ENCODE assay signal across 12 cellular contexts in genomic region chr13:91247768-91248167, GRCh38.
DNase-seq lines count a peak whose midpoint lies in the region; ATAC-seq, FAIRE-seq and TF ChIP-seq lines count a peak whose summit lies in the region.
"Had no signal": no experiment of that assay in that cellular context is flagged by ENCODE, and none has a peak within 500 bp of the region (broad histone marks: within the 10 kb centered on the region; RNA-seq: fewer than 3 reads in every experiment).

No MANE protein-coding gene starts in this region.

- H3K4me1 ChIP-seq in HCT116 (ENCODE audit: control insufficient read depth in 1 of 2, insufficient read depth in 2 of 2, low read length in 2 of 2), result no peaks in the 10 kb centered on the region

- CTCF ChIA-PET in HCT116 (lab: Charles Lee), result interaction anchor here (0.5 to 3.0 kb wide), 9 partner anchors 10 to 381 kb away, joined by 3 to 33 read pairs (median 4); no protein-coding TSS in a partner anchor
- CTCF ChIA-PET in activated CD4-positive, alpha-beta memory T cell treated with anti-CD3 and anti-CD28 coated beads, Interleukin-2, amount 10 ng/mL, durations not matched to agents 7 days and 5 days (lab: Charles Lee), result interaction anchor here (1.9 kb wide), 1 partner anchor 113 kb away, joined by 6 read pairs; no protein-coding TSS in a partner anchor

- no peaks in the 10 kb centered on the region for H3K36me3 Mint-ChIP-seq in activated CD4-positive, alpha-beta memory T cell treated with anti-CD3 and anti-CD28 coated beads, Interleukin-2, amount 10 ng/mL, durations not matched to agents 7 days and 5 days (ENCODE audit: low read depth)

- no peak overlapping the region for H3K4me2 ChIP-seq in HCT116 (ENCODE audit: low read length)

- TF ChIP-seq RAD21 in HCT116 (IDR thresholded peaks at IDR 0.05; ENCODE audit: low read depth), result peak; percentile 37

- no peak overlapping the region for H3K4me3 Mint-ChIP-seq in activated CD4-positive, alpha-beta memory T cell treated with anti-CD3 and anti-CD28 coated beads, Interleukin-2, amount 10 ng/mL, durations not matched to agents 7 days and 5 days

- TF ChIP-seq CTCF in HCT116 (IDR thresholded peaks at IDR 0.05 in 2 of 3, conservative IDR thresholded peaks at IDR 0.05 in 1 of 3; ENCODE audit: borderline replicate concordance in 1 of 3, insufficient read depth in 1 of 3, low read depth in 2 of 3, low read length in 2 of 3), result peak in 1 of 3 experiments; percentile 26; a peak in 1 of 6 replicates

- no peak overlapping the region for H3K9ac ChIP-seq in HCT116 (ENCODE audit: low read length)

- H3K27ac Mint-ChIP-seq in activated CD4-positive, alpha-beta memory T cell treated with anti-CD3 and anti-CD28 coated beads, Interleukin-2, amount 10 ng/mL, durations not matched to agents 7 days and 5 days, result no peak overlapping the region

- POLR2A ChIA-PET in HCT116 (lab: Charles Lee), result no interaction called here
- POLR2A ChIA-PET in activated CD4-positive, alpha-beta memory T cell treated with anti-CD3 and anti-CD28 coated beads, Interleukin-2, amount 10 ng/mL, durations not matched to agents 7 days and 5 days (lab: Charles Lee), result no interaction called here

- H4K20me1 ChIP-seq in HCT116 (ENCODE audit: insufficient read depth), result no peaks in the 10 kb centered on the region

- RAD21 ChIA-PET in HCT116 (lab: Charles Lee; ENCODE audit: low non-redundant PET in 1 of 2, low total read pairs in 2 of 2, uncharacterized antibody in 2 of 2, unreplicated experiment in 2 of 2), result interaction anchor here in 1 of 2 experiments (0.7 kb wide), 1 partner anchor 170 kb away, joined by 3 read pairs; no protein-coding TSS in a partner anchor

- no peak for TF ChIP-seq POLR2A in HCT116 (IDR thresholded peaks at IDR 0.05; ENCODE audit: borderline replicate concordance, extremely low read depth, insufficient read depth, insufficient read length)

- H3K4me1 Mint-ChIP-seq in activated CD4-positive, alpha-beta memory T cell treated with anti-CD3 and anti-CD28 coated beads, Interleukin-2, amount 10 ng/mL, durations not matched to agents 7 days and 5 days, result no peaks in the 10 kb centered on the region

- H3K27me3 Mint-ChIP-seq in activated CD4-positive, alpha-beta memory T cell treated with anti-CD3 and anti-CD28 coated beads, Interleukin-2, amount 10 ng/mL, durations not matched to agents 7 days and 5 days, result peaks cover 5% of the 10 kb centered on the region

- H3K79me2 ChIP-seq in HCT116 (ENCODE audit: insufficient read depth, low read length), result no peaks in the 10 kb centered on the region

- no peaks in the 10 kb centered on the region for H3K9me3 Mint-ChIP-seq in activated CD4-positive, alpha-beta memory T cell treated with anti-CD3 and anti-CD28 coated beads, Interleukin-2, amount 10 ng/mL, durations not matched to agents 7 days and 5 days

- ATAC-seq in HCT116, result no peak
- ATAC-seq in activated CD4-positive, CD25-positive, alpha-beta regulatory T cell treated with anti-CD3 and anti-CD28 coated beads, Interleukin-2, amount 50 U/mL, for 24 hours, result no peak

- H3K27ac ChIP-seq in HCT116 (ENCODE audit: low read depth, low read length), result no peak overlapping the region

- H3K4me3 ChIP-seq in HCT116 (replicated peaks in 1 of 2; ENCODE audit: low read depth in 1 of 2, low read length in 2 of 2), result no peak overlapping the region
- H3K4me3 ChIP-seq: lung had no signal

- H3K9me2 ChIP-seq in HCT116 (ENCODE audit: insufficient read depth), result no peaks in the 10 kb centered on the region

- H3K36me3 ChIP-seq in HCT116 (ENCODE audit: control insufficient read depth in 1 of 2, insufficient read depth in 2 of 2, low read length in 2 of 2), result no peaks in the 10 kb centered on the region

- no peak overlapping the region for H2AFZ ChIP-seq in HCT116 (ENCODE audit: low read depth, low read length, poor library complexity, severe bottlenecking)

- BruUV-seq in HCT116 (replicated peaks; lab: Mats Ljungman, UMichigan), result no TSS peak

- peaks cover 6% of the 10 kb centered on the region for H3K27me3 ChIP-seq in HCT116 (ENCODE audit: insufficient read depth, low read length)

- FAIRE-seq in frontal cortex (lab: Jason Lieb, UNC), result peak; percentile 82

- 0 out of 4 replicates have a peak, but pooled peaks cover 0 to 4% of the 10 kb centered on the region in 2 experiments for H3K9me3 ChIP-seq in HCT116 (ENCODE audit: control insufficient read depth in 1 of 2, insufficient read depth in 1 of 2, low read depth in 1 of 2, low read length in 2 of 2)

- intact Hi-C loops in HCT116 (cut with micrococcal nuclease), result loop anchor here (5.0 kb wide), 1 partner anchor 115 kb away; no protein-coding TSS in a partner anchor

- DNase-seq in ACHN, result peak; percentile 20
- no peak for DNase-seq in HCT116 (ENCODE audit: low read depth, low spot score)
- peak; percentile 44 for DNase-seq in SK-MEL-5 (ENCODE audit: low read depth, low spot score)
- peak in 1 of 2 donors; percentile 18 for DNase-seq in frontal cortex (ENCODE audit: low spot score in 2 of 2)
- DNase-seq in NCI-H446 treated with DMSO at 0.1 percent for 48 hours (lab: John Stamatoyannopoulos, UW), result no peak
- no peak for DNase-seq in activated CD4-positive, alpha-beta memory T cell treated with anti-CD3 and anti-CD28 coated beads, Interleukin-2, amount 10 ng/mL, durations not matched to agents 7 days and 5 days
- DNase-seq in activated CD4-positive, alpha-beta T cell treated with anti-CD3 and anti-CD28 coated beads for 48 hours, result no peak
- DNase-seq: activated CD8-positive, alpha-beta memory T cell treated with anti-CD3 and anti-CD28 coated beads, Interleukin-2, amount 50 U/mL, for 4 hours; Calu3; stimulated activated CD4-positive, alpha-beta T cell treated with anti-CD3 and anti-CD28 coated beads, Interleukin-2, amount 100 ng/mL, for 24 hours had no signal

- in situ Hi-C loops in ACHN (cut with HindIII; ENCODE audit: low pct_ligation_motif_present, low pct_unique_long_range_greater_than_20kb, low sequenced_read_pairs), result no loop called here
- in situ Hi-C loops in SK-MEL-5 (cut with HindIII; ENCODE audit: low pct_unique_long_range_greater_than_20kb, low sequenced_read_pairs), result no loop called here

TF ChIP-seq in HCT116, 20 proteins besides CTCF, POLR2A, EP300 and RAD21:
- no peak for TF ChIP-seq CEBPB (IDR thresholded peaks at IDR 0.05; ENCODE audit: low read depth)
- TF ChIP-seq, protein P1, sequence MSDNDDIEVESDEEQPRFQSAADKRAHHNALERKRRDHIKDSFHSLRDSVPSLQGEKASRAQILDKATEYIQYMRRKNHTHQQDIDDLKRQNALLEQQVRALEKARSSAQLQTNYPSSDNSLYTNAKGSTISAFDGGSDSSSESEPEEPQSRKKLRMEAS (IDR thresholded peaks at IDR 0.05), result no peak
- no peak for TF ChIP-seq EGR1 (IDR thresholded peaks at IDR 0.05; ENCODE audit: low read depth)
- no peak for TF ChIP-seq ZNF274 (IDR thresholded peaks at IDR 0.05; ENCODE audit: low read depth, low read length)
- no peak for TF ChIP-seq SRF (IDR thresholded peaks at IDR 0.05; ENCODE audit: low read depth)
- no peak for TF ChIP-seq JUND (IDR thresholded peaks at IDR 0.05)

Comparison
In these comparisons a context has a peak if more than half of its experiments do, and no peak if none do; other contexts are left out.
1. DNase-seq: peak in ACHN (single experiment) and SK-MEL-5 (single experiment); none in HCT116 (single experiment), NCI-H446 treated with DMSO at 0.1 percent for 48 hours (single experiment), activated CD4-positive, alpha-beta memory T cell treated with anti-CD3 and anti-CD28 coated beads, Interleukin-2, amount 10 ng/mL, durations not matched to agents 7 days and 5 days (single experiment) and activated CD4-positive, alpha-beta T cell treated with anti-CD3 and anti-CD28 coated beads for 48 hours (single experiment).